ENCODE assay signal across 9 cellular contexts in the genomic region with DNA sequence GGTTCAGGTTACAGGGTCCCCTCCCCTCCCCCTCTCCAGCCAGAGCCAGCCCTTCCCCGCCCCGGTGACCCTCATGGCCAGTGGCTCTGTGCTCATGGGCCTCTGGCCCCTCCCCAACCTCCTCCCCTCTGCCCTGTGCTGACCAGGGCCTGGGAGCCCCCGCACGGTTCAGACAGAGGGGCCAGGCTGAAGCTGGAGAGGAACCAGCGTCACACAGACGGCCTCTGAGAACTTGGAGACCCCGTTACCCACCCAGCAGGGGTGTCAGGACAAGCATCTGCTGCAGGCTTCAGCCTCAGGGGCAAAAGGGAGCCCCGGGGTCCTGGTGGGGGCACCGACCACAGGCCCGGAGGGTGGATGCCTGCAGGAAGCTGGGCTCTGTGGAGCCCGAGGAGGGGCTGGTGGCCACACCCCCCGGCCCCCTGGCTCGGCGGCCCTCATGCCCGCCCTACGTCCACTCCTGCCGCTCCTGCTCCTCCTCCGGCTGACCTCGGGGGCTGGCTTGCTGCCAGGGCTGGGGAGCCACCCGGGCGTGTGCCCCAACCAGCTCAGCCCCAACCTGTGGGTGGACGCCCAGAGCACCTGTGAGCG. TPM values are rescaled to one million over a fixed set of nuclear protein-coding genes. Genes with fewer than 3 reads are reported as not detected.
DNase-seq lines count a peak whose midpoint lies in the region; ATAC-seq and TF ChIP-seq lines count a peak whose summit lies in the region.
"Had no signal": no experiment of that assay in that cellular context is flagged by ENCODE, and none has a peak within 500 bp of the region (broad histone marks: within the 10 kb centered on the region; RNA-seq: fewer than 3 reads in every experiment).

TSS of gene WFIKKN1 (plus strand) at position 171 of the 591 bp plus-strand sequence. CDS start at position 440, 269 bp downstream.

- peaks cover 32% of the 10 kb centered on the region for H3K36me3 Mint-ChIP-seq in stimulated activated effector memory CD8-positive, alpha-beta T cell treated with anti-CD3 and anti-CD28 coated beads, Interleukin-12 subunit alpha, Interleukin-12 subunit beta, amount 100 ng/mL, for 72 hours

- DNase-seq in adrenal gland, result peak; percentile 62 to 71 (median 68)
- DNase-seq in left colon, result peak in 1 of 2 donors; percentile 68
- DNase-seq in stimulated activated effector memory CD8-positive, alpha-beta T cell treated with anti-CD3 and anti-CD28 coated beads, Interleukin-12 subunit alpha, Interleukin-12 subunit beta, amount 100 ng/mL, for 72 hours (ENCODE audit: low spot score in 2 of 2), result no peak
- DNase-seq in activated gamma-delta T cell treated with Interleukin-2 at 50 U/mL for 16 hours, result no peak
- DNase-seq: activated CD8-positive, alpha-beta T cell treated with anti-CD3 and anti-CD28 coated beads, Interleukin-2, amount 10 ng/mL, durations not matched to agents 7 days and 5 days; GF-D8 had no signal

- H3K36me3 ChIP-seq in HUES6 (ENCODE audit: control insufficient read depth, insufficient read depth, low read length) (peaks cover 27% of the 10 kb centered on the region), adrenal gland (replicated peaks in 1 of 2) (peaks cover 0 to 14% of the 10 kb centered on the region in 2 donors)

- H3K27ac Mint-ChIP-seq in stimulated activated effector memory CD8-positive, alpha-beta T cell treated with anti-CD3 and anti-CD28 coated beads, Interleukin-12 subunit alpha, Interleukin-12 subunit beta, amount 100 ng/mL, for 72 hours, result peak within 1 kb of the TSS; percentile 26
- H3K27ac Mint-ChIP-seq: activated CD8-positive, alpha-beta T cell treated with anti-CD3 and anti-CD28 coated beads, Interleukin-2, amount 10 ng/mL, durations not matched to agents 7 days and 5 days had no signal

- no peaks in the 10 kb centered on the region for H3K27me3 ChIP-seq in HUES6 (ENCODE audit: control insufficient read depth, insufficient read depth, low read length)
- H3K27me3 ChIP-seq in adrenal gland, result no peaks in the 10 kb centered on the region

- H3K27ac ChIP-seq in HUES6 (ENCODE audit: low read depth, low read length), result peak within 1 kb of the TSS; percentile 72
- H3K27ac ChIP-seq in adrenal gland, result peak within 1 kb of the TSS in 1 of 5 donors; percentile 41

- peaks cover 35% of the 10 kb centered on the region for H3K4me1 ChIP-seq in HUES6 (ENCODE audit: control insufficient read depth, insufficient read depth, low read length)
- H3K4me1 ChIP-seq in adrenal gland (replicated peaks in 1 of 2), result peaks cover 14 to 28% of the 10 kb centered on the region in 2 donors

- 2 to 4% (median 3%) methylated on average over 8 to 23 of the region's 23 CpGs; no CpG with 5 or more reads in 1 of the 4 donors for WGBS in adrenal gland, 4 donors

- H3K9me3 Mint-ChIP-seq in stimulated activated effector memory CD8-positive, alpha-beta T cell treated with anti-CD3 and anti-CD28 coated beads, Interleukin-12 subunit alpha, Interleukin-12 subunit beta, amount 100 ng/mL, for 72 hours, result no peaks in the 10 kb centered on the region

- peak within 1 kb of the TSS; percentile 54 for H3K9ac ChIP-seq in HUES6 (ENCODE audit: low read length)

- peaks cover 12% of the 10 kb centered on the region for H3K4me1 Mint-ChIP-seq in stimulated activated effector memory CD8-positive, alpha-beta T cell treated with anti-CD3 and anti-CD28 coated beads, Interleukin-12 subunit alpha, Interleukin-12 subunit beta, amount 100 ng/mL, for 72 hours

- no peak for TF ChIP-seq CTCF in adrenal gland (IDR thresholded peaks at IDR 0.05)

- ATAC-seq in left colon, result peak; percentile 51
- no peak for ATAC-seq in stimulated activated effector memory CD8-positive, alpha-beta T cell treated with anti-CD3 and anti-CD28 coated beads, Interleukin-12 subunit alpha, Interleukin-12 subunit beta, amount 100 ng/mL, for 72 hours
- no peak for ATAC-seq in HG03045 (IDR thresholded peaks at IDR 0.05; ENCODE audit: unreplicated experiment)
- no peak for ATAC-seq in HG03139 (IDR thresholded peaks at IDR 0.05; ENCODE audit: unreplicated experiment)
- ATAC-seq: activated CD8-positive, alpha-beta T cell treated with anti-CD3 and anti-CD28 coated beads, Interleukin-2, amount 10 ng/mL, durations not matched to agents 7 days and 5 days had no signal

- TF ChIP-seq POLR2A in adrenal gland (IDR thresholded peaks at IDR 0.05), result no peak

- H3K9me3 ChIP-seq in HUES6 (ENCODE audit: control insufficient read depth, insufficient read depth, low read depth, low read length) (no peaks in the 10 kb centered on the region), adrenal gland (replicated peaks in 1 of 3) (no peaks in the 10 kb centered on the region)

- intact Hi-C loops in adrenal gland (cut with DNase I), result no loop called here
- intact Hi-C loops in left colon (cut with DNase I, micrococcal nuclease), result no loop called here

- peak within 1 kb of the TSS; percentile 52 for H3K4me3 ChIP-seq in HUES6 (ENCODE audit: low read depth, low read length)
- no peak within 1 kb of the TSS for H3K4me3 ChIP-seq in adrenal gland

- no peak within 1 kb of the TSS for H3K4me3 Mint-ChIP-seq in stimulated activated effector memory CD8-positive, alpha-beta T cell treated with anti-CD3 and anti-CD28 coated beads, Interleukin-12 subunit alpha, Interleukin-12 subunit beta, amount 100 ng/mL, for 72 hours
- H3K4me3 Mint-ChIP-seq: activated CD8-positive, alpha-beta T cell treated with anti-CD3 and anti-CD28 coated beads, Interleukin-2, amount 10 ng/mL, durations not matched to agents 7 days and 5 days had no signal

RNA-seq across cellular contexts. Expression of gene WFIKKN1, which starts in this region (rescaled TPM):
- total RNA-seq in adrenal gland, result 1 to 10 TPM in 1 of 8 donors, under 1 TPM in 6, not detected in 1; 0.18 to 1.1 (median 0.39) TPM
- polyA plus RNA-seq in adrenal gland, result 1 to 10 TPM in 1 of 3 donors, under 1 TPM in 1, not detected in 1; 0.71 to 3.9 TPM
- 1 to 10 TPM in 1 of 2 donors, under 1 TPM in 1; 0.64 to 3.6 TPM for total RNA-seq in left colon

Comparison
In these comparisons a context has a peak if more than half of its experiments do, and no peak if none do; other contexts are left out.
1. DNase-seq: peak in adrenal gland (7 of 7); none in stimulated activated effector memory CD8-positive, alpha-beta T cell treated with anti-CD3 and anti-CD28 coated beads, Interleukin-12 subunit alpha, Interleukin-12 subunit beta, amount 100 ng/mL, for 72 hours (0 of 2) and activated gamma-delta T cell treated with Interleukin-2 at 50 U/mL for 16 hours (single experiment).